ENCODE assay signal across 22 cellular contexts in the genomic region with DNA sequence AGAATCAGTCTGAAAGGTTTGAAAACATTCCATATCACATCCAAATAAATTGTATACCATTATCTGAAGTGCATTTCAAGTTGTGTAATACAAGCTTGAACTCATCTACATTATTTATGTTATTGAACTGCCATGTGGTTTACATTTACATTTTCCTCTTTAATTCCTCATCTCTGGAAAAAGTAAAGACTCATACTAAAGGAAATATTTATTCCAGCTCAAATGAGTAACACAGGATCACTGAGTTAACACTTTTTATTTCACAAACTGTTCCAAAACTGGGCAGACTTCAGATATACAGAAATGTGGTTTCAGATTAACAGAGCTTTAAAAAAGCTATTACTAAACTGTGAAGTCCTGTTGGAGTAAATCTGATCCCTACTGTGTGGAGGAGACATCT.
DNase-seq lines count a peak whose midpoint lies in the region; ATAC-seq and TF ChIP-seq lines count a peak whose summit lies in the region.
"Had no signal": no experiment of that assay in that cellular context is flagged by ENCODE, and none has a peak within 500 bp of the region (broad histone marks: within the 10 kb centered on the region; RNA-seq: fewer than 3 reads in every experiment).

No MANE protein-coding gene starts in this region.

- no peak for ATAC-seq in effector memory CD8-positive, alpha-beta T cell (replicated peaks)
- ATAC-seq: HCT116, HepG2, K562 had no signal

- no peak overlapping the region for H3K23ac ChIP-seq in mesenchymal stem cell (ENCODE audit: low read length in 2 of 2)

- H4K91ac ChIP-seq in mesenchymal stem cell (ENCODE audit: low read length): no peak overlapping the region

- H2BK5ac ChIP-seq in mesenchymal stem cell (ENCODE audit: low read depth, low read length, poor library complexity, severe bottlenecking): no peak overlapping the region

- H2AFZ ChIP-seq in mesenchymal stem cell (ENCODE audit: low read depth, low read length): no peak overlapping the region

- H3K9me3 Mint-ChIP-seq in endodermal cell: no peaks in the 10 kb centered on the region
- H3K9me3 Mint-ChIP-seq in effector memory CD8-positive, alpha-beta T cell: no peaks in the 10 kb centered on the region
- H3K9me3 Mint-ChIP-seq: CD8-positive, alpha-beta memory T cell had no signal

- peak overlapping the region; percentile 2; the same call in 1 of the 2 replicates for H3K4me3 ChIP-seq in SK-N-MC
- H3K4me3 ChIP-seq in endodermal cell (ENCODE audit: low read length): no peak overlapping the region
- no peak overlapping the region for H3K4me3 ChIP-seq in mesenchymal stem cell (ENCODE audit: insufficient read depth in 1 of 2, low read depth in 1 of 2, low read length in 2 of 2)
- H3K4me3 ChIP-seq in uterus: peak overlapping the region in 1 of 2 donors; percentile 13
- H3K4me3 ChIP-seq: K562, MG63 had no signal

- no peak overlapping the region for H3K4me3 Mint-ChIP-seq in endodermal cell
- no peak overlapping the region for H3K4me3 Mint-ChIP-seq in effector memory CD8-positive, alpha-beta T cell
- H3K4me3 Mint-ChIP-seq: B cell; CD8-positive, alpha-beta memory T cell had no signal

- H2BK12ac ChIP-seq in mesenchymal stem cell (ENCODE audit: low read length in 2 of 2): no peak overlapping the region

- H3K27ac Mint-ChIP-seq in endodermal cell: peak overlapping the region; percentile 13
- no peak overlapping the region for H3K27ac Mint-ChIP-seq in effector memory CD8-positive, alpha-beta T cell
- H3K27ac Mint-ChIP-seq: B cell; CD8-positive, alpha-beta memory T cell had no signal

- no peak overlapping the region for H2BK120ac ChIP-seq in mesenchymal stem cell (ENCODE audit: low read depth, low read length)

- H3K4me1 ChIP-seq in endodermal cell (ENCODE audit: control insufficient read depth, insufficient read depth, low read length) (no peaks in the 10 kb centered on the region), mesenchymal stem cell (ENCODE audit: control insufficient read depth, insufficient read depth, low read depth, low read length) (peaks cover 13% of the 10 kb centered on the region), uterus (no peaks in the 10 kb centered on the region)

- no peak overlapping the region for H3K4me2 ChIP-seq in mesenchymal stem cell (ENCODE audit: low read length, poor library complexity, severe bottlenecking)

- H3K36me3 ChIP-seq in SK-N-MC (ENCODE audit: insufficient read depth, low read length): no peaks in the 10 kb centered on the region
- no peaks in the 10 kb centered on the region for H3K36me3 ChIP-seq in endodermal cell (ENCODE audit: control insufficient read depth, insufficient read depth, low read length)
- no peaks in the 10 kb centered on the region for H3K36me3 ChIP-seq in mesenchymal stem cell (ENCODE audit: control insufficient read depth in 1 of 2, insufficient read depth in 2 of 2, low read depth in 1 of 2, low read length in 2 of 2)
- H3K36me3 ChIP-seq in uterus: no peaks in the 10 kb centered on the region
- H3K36me3 ChIP-seq: MG63 had no signal

- no peak for TF ChIP-seq POLR2A in uterus (IDR thresholded peaks at IDR 0.05)

- H3K9me3 ChIP-seq in SK-N-MC (ENCODE audit: low read depth, low read length) (no peaks in the 10 kb centered on the region), endodermal cell (ENCODE audit: control insufficient read depth, low read length) (no peaks in the 10 kb centered on the region), mesenchymal stem cell (ENCODE audit: control insufficient read depth, low read length) (no peaks in the 10 kb centered on the region), uterus (no peaks in the 10 kb centered on the region)
- H3K9me3 ChIP-seq: MG63 had no signal

- H3K27me3 ChIP-seq in endodermal cell (ENCODE audit: control insufficient read depth, insufficient read depth, low read length, poor library complexity, severe bottlenecking) (no peaks in the 10 kb centered on the region), mesenchymal stem cell (ENCODE audit: control insufficient read depth in 1 of 2, insufficient read depth in 1 of 2, low read length in 2 of 2) (no peaks in the 10 kb centered on the region), uterus (no peaks in the 10 kb centered on the region)
- H3K27me3 ChIP-seq: MG63 had no signal

- no peaks in the 10 kb centered on the region for H3K4me1 Mint-ChIP-seq in endodermal cell
- no peaks in the 10 kb centered on the region for H3K4me1 Mint-ChIP-seq in effector memory CD8-positive, alpha-beta T cell (ENCODE audit: low read depth in 2 of 2)
- H3K4me1 Mint-ChIP-seq: B cell; CD8-positive, alpha-beta memory T cell had no signal

- DNase-seq in SK-N-MC (ENCODE audit: low read depth, low spot score) (peak; percentile 20), endodermal cell (no peak), mesenchymal stem cell (peak; percentile 44), uterus (no peak), cardiac septum (ENCODE audit: low spot score) (no peak)
- DNase-seq in effector memory CD8-positive, alpha-beta T cell: no peak
- DNase-seq in activated CD4-positive, CD25-positive, alpha-beta regulatory T cell treated with anti-CD3 and anti-CD28 coated beads, Interleukin-2, amount 50 U/mL, for 72 hours: no peak
- DNase-seq: CD8-positive, alpha-beta memory T cell; DMS79 treated with DMSO at 0.1 percent for 48 hours; GF-D8; MG63; NCI-H1105 treated with DMSO at 0.1 percent for 48 hours; NCI-H146; NCI-H2029; NCI-H526 treated with DMSO at 0.1 percent for 48 hours; SHP77 treated with DMSO at 0.1 percent for 48 hours had no signal

- no peak overlapping the region for H4K8ac ChIP-seq in mesenchymal stem cell (ENCODE audit: low read length)

- H3K27me3 Mint-ChIP-seq in endodermal cell (ENCODE audit: insufficient read depth): no peaks in the 10 kb centered on the region
- H3K27me3 Mint-ChIP-seq in effector memory CD8-positive, alpha-beta T cell: no peaks in the 10 kb centered on the region
- H3K27me3 Mint-ChIP-seq: B cell; CD8-positive, alpha-beta memory T cell had no signal

- intact Hi-C loops in uterus (cut with DNase I; ENCODE audit: low total_unique reads): no loop called here
- intact Hi-C loops in cardiac septum (cut with DNase I): no loop called here

- H3K18ac ChIP-seq in mesenchymal stem cell (ENCODE audit: low read depth in 1 of 2, low read length in 2 of 2): no peak overlapping the region

- H3K79me1 ChIP-seq in mesenchymal stem cell (replicated peaks; ENCODE audit: low read length, poor library complexity, severe bottlenecking): no peaks in the 10 kb centered on the region

- H3K9ac ChIP-seq in SK-N-MC (ENCODE audit: insufficient read length): no peak overlapping the region
- H3K9ac ChIP-seq in endodermal cell (ENCODE audit: extremely low read depth, low read length, poor library complexity, severe bottlenecking): no peak overlapping the region
- H3K9ac ChIP-seq in mesenchymal stem cell (ENCODE audit: low read length): no peak overlapping the region

- H3K36me3 Mint-ChIP-seq in endodermal cell (ENCODE audit: low read depth): no peaks in the 10 kb centered on the region
- H3K36me3 Mint-ChIP-seq in effector memory CD8-positive, alpha-beta T cell (ENCODE audit: insufficient read depth): peaks cover 2% of the 10 kb centered on the region

- H3K4ac ChIP-seq in mesenchymal stem cell (ENCODE audit: low read depth in 1 of 2, low read length in 2 of 2): no peak overlapping the region

- H3K27ac ChIP-seq in SK-N-MC (peak overlapping the region; percentile 30), endodermal cell (ENCODE audit: low read depth, low read length) (no peak overlapping the region), mesenchymal stem cell (ENCODE audit: low read length, poor library complexity, severe bottlenecking) (no peak overlapping the region), uterus (peak overlapping the region; percentile 2 to 20)
- H3K27ac ChIP-seq: C4-2B, RWPE1 had no signal

- TF ChIP-seq CTCF in endodermal cell (conservative IDR thresholded peaks at IDR 0.05) (no peak), uterus (IDR thresholded peaks at IDR 0.05) (no peak)

- no peak overlapping the region for H2AK5ac ChIP-seq in mesenchymal stem cell (ENCODE audit: low read length, severe bottlenecking)

- H2BK15ac ChIP-seq in mesenchymal stem cell (ENCODE audit: low read depth, poor library complexity, severe bottlenecking): no peak overlapping the region

- H3K14ac ChIP-seq in mesenchymal stem cell (ENCODE audit: low read length in 2 of 2): no peak overlapping the region

Comparison
In these comparisons a context has a peak if more than half of its experiments do, and no peak if none do; other contexts are left out.
1. DNase-seq: peak in SK-N-MC (single experiment) and mesenchymal stem cell (single experiment); none in endodermal cell (single experiment), uterus (0 of 2), cardiac septum (single experiment), effector memory CD8-positive, alpha-beta T cell (0 of 3) and activated CD4-positive, CD25-positive, alpha-beta regulatory T cell treated with anti-CD3 and anti-CD28 coated beads, Interleukin-2, amount 50 U/mL, for 72 hours (single experiment).
2. H3K27ac ChIP-seq: peak in SK-N-MC (single experiment) and uterus (2 of 2); none in endodermal cell (single experiment) and mesenchymal stem cell (single experiment).